Comparison of ENCODE assay signal across 19 cellular contexts in the genomic region with DNA sequence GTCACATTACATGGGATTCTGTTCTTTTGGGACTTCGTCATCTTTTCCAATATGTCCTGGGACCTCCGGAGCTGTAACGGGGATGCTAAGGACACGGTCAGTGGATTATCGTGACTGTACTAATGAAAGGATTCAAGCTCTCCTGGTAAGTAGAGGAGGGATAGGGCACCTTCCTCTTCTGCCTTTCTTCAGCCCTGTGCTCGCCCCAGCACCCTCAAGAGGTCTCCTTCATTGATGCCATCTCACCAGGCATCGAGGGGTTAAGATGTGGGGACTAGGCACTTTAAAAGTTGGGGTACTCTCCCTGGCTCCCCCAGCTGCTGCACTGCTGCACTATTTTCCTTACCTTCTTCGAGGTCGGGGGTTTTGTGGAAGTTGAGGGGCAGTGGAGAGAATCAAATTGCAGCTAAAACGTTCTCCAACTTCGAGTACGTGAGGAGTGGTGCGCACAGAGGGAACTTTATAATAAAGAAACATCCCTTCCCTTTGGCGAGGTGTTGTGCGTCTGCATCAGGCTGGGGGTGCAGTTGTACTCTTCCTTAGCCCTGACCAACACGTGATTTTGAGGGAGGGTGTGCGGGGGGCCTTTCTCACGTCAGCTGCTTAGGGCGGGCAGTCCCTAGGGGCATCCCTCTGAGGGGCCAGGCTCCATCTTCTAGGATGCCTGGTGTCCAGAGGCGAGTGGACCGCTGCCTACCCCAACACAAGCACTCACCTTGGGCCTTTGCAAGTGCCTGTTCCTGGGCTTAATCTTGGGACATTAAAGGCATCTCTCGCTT.
DNase-seq lines count a peak whose midpoint lies in the region; FAIRE-seq and TF ChIP-seq lines count a peak whose summit lies in the region.
"Had no signal": no experiment of that assay in that cellular context is flagged by ENCODE, and none has a peak within 500 bp of the region (broad histone marks: within the 10 kb centered on the region; RNA-seq: fewer than 3 reads in every experiment).

No MANE protein-coding gene starts in this region.

- H4K8ac ChIP-seq in mesenchymal stem cell (ENCODE audit: low read length): no peak overlapping the region

- peaks cover 6% of the 10 kb centered on the region for H3K27me3 Mint-ChIP-seq in astrocyte (ENCODE audit: low read depth, unreplicated experiment)
- H3K27me3 Mint-ChIP-seq in activated CD4-positive, alpha-beta T cell treated with anti-CD3 and anti-CD28 coated beads, Interleukin-2, amount 10 ng/mL, durations not matched to agents 24 days and 14 days: no peaks in the 10 kb centered on the region

- no peak overlapping the region for H3K27ac ChIP-seq in mammary epithelial cell (ENCODE audit: insufficient read depth, low read depth, low read length)
- no peak overlapping the region for H3K27ac ChIP-seq in breast epithelium
- no peak overlapping the region for H3K27ac ChIP-seq in astrocyte (ENCODE audit: low read depth, low read length)
- no peak overlapping the region for H3K27ac ChIP-seq in mesenchymal stem cell (ENCODE audit: low read length, poor library complexity, severe bottlenecking)
- H3K27ac ChIP-seq in tibial nerve: peak overlapping the region in 3 of 4 donors; percentile 23 to 64 (median 61)
- H3K27ac ChIP-seq: PC-9, tibial artery had no signal

- no peak overlapping the region for H2AK5ac ChIP-seq in mesenchymal stem cell (ENCODE audit: low read length, severe bottlenecking)

- no peak for FAIRE-seq in astrocyte (lab: Jason Lieb, UNC)
- FAIRE-seq: GM18507 had no signal

- no peak for TF ChIP-seq POLR2A in breast epithelium (IDR thresholded peaks at IDR 0.05)
- TF ChIP-seq POLR2A in tibial nerve (IDR thresholded peaks at IDR 0.05): no peak

- H3K79me1 ChIP-seq in mesenchymal stem cell (replicated peaks; ENCODE audit: low read length, poor library complexity, severe bottlenecking): no peaks in the 10 kb centered on the region

- H3K4me1 Mint-ChIP-seq in astrocyte (ENCODE audit: low read depth, unreplicated experiment): no peaks in the 10 kb centered on the region
- H3K4me1 Mint-ChIP-seq in activated CD4-positive, alpha-beta T cell treated with anti-CD3 and anti-CD28 coated beads, Interleukin-2, amount 10 ng/mL, durations not matched to agents 24 days and 14 days: peaks cover 15% of the 10 kb centered on the region
- H3K4me1 Mint-ChIP-seq: stimulated activated effector memory CD8-positive, alpha-beta T cell treated with anti-CD3 and anti-CD28 coated beads, Interleukin-12 subunit alpha, Interleukin-12 subunit beta, amount 100 ng/mL, for 72 hours had no signal

- no peak overlapping the region for H3K4ac ChIP-seq in mesenchymal stem cell (ENCODE audit: low read depth in 1 of 2, low read length in 2 of 2)

- no peak overlapping the region for H3K14ac ChIP-seq in mesenchymal stem cell (ENCODE audit: low read length in 2 of 2)

- H3K9me3 Mint-ChIP-seq in astrocyte (ENCODE audit: unreplicated experiment): no peaks in the 10 kb centered on the region
- no peaks in the 10 kb centered on the region for H3K9me3 Mint-ChIP-seq in activated CD4-positive, alpha-beta T cell treated with anti-CD3 and anti-CD28 coated beads, Interleukin-2, amount 10 ng/mL, durations not matched to agents 24 days and 14 days
- H3K9me3 Mint-ChIP-seq: activated T-cell treated with anti-CD3 and anti-CD28 coated beads, Interleukin-2, amount 50 U/mL, for 4 hours; CD8-positive, alpha-beta T cell; endodermal cell; stimulated activated effector memory CD8-positive, alpha-beta T cell treated with anti-CD3 and anti-CD28 coated beads, Interleukin-12 subunit alpha, Interleukin-12 subunit beta, amount 100 ng/mL, for 72 hours had no signal

- no peak overlapping the region for H3K23ac ChIP-seq in mesenchymal stem cell (ENCODE audit: low read length in 2 of 2)

- H3K9me3 ChIP-seq in mammary epithelial cell (replicated peaks; ENCODE audit: insufficient read depth, low read length) (no peaks in the 10 kb centered on the region), breast epithelium (no peaks in the 10 kb centered on the region), astrocyte (ENCODE audit: insufficient read depth, low read depth, low read length) (no peaks in the 10 kb centered on the region), mesenchymal stem cell (ENCODE audit: control insufficient read depth, low read length) (no peaks in the 10 kb centered on the region), tibial nerve (no peaks in the 10 kb centered on the region)
- H3K9me3 ChIP-seq: tibial artery had no signal

- H4K20me1 ChIP-seq in mammary epithelial cell (ENCODE audit: insufficient read depth, low read length) (no peaks in the 10 kb centered on the region), astrocyte (ENCODE audit: insufficient read depth, low read length) (no peaks in the 10 kb centered on the region)

- in situ Hi-C loops in mammary epithelial cell (cut with MboI; ENCODE audit: low sequenced_read_pairs in 2 of 2): no loop called here

- DNase-seq in mammary epithelial cell (no peak), breast epithelium (ENCODE audit: low spot score in 2 of 2) (no peak), astrocyte (ENCODE audit: low read depth) (no peak), mesenchymal stem cell (no peak), tibial nerve (ENCODE audit: low spot score in 2 of 2) (no peak), NCI-H446 (lab: John Stamatoyannopoulos, UW) (no peak), MV-4-11 (lab: John Stamatoyannopoulos, UW) (no peak)
- DNase-seq in activated CD4-positive, alpha-beta T cell treated with anti-CD3 and anti-CD28 coated beads, Interleukin-2, amount 10 ng/mL, durations not matched to agents 24 days and 14 days: no peak
- DNase-seq: activated CD4-positive, alpha-beta T cell treated with anti-CD3 and anti-CD28 coated beads, Interleukin-2, amount 50 U/mL, for 4 hours; activated naive CD4-positive, alpha-beta T cell treated with anti-CD3 and anti-CD28 coated beads, Interleukin-2, amount 50 U/mL, for 16 hours; activated T-cell treated with anti-CD3 and anti-CD28 coated beads, Interleukin-2, amount 50 U/mL, for 4 hours; CD8-positive, alpha-beta T cell; DND-41; endodermal cell; NCI-H1417 treated with DMSO at 0.1 percent for 48 hours; PC-9; tibial artery had no signal

- H2BK120ac ChIP-seq in mesenchymal stem cell (ENCODE audit: low read depth, low read length): no peak overlapping the region

- TF ChIP-seq EP300 in tibial nerve (IDR thresholded peaks at IDR 0.05): no peak

- H3K4me3 Mint-ChIP-seq in astrocyte (ENCODE audit: unreplicated experiment): no peak overlapping the region
- H3K4me3 Mint-ChIP-seq in activated CD4-positive, alpha-beta T cell treated with anti-CD3 and anti-CD28 coated beads, Interleukin-2, amount 10 ng/mL, durations not matched to agents 24 days and 14 days: no peak overlapping the region
- H3K4me3 Mint-ChIP-seq: activated T-cell treated with anti-CD3 and anti-CD28 coated beads, Interleukin-2, amount 50 U/mL, for 4 hours; CD8-positive, alpha-beta T cell; endodermal cell; stimulated activated effector memory CD8-positive, alpha-beta T cell treated with anti-CD3 and anti-CD28 coated beads, Interleukin-12 subunit alpha, Interleukin-12 subunit beta, amount 100 ng/mL, for 72 hours had no signal

- H3K27me3 ChIP-seq in mammary epithelial cell (ENCODE audit: insufficient read depth, low read length) (peaks cover 17% of the 10 kb centered on the region), breast epithelium (no peaks in the 10 kb centered on the region), astrocyte (ENCODE audit: insufficient read depth, low read length) (no peaks in the 10 kb centered on the region), mesenchymal stem cell (ENCODE audit: control insufficient read depth in 1 of 2, insufficient read depth in 1 of 2, low read length in 2 of 2) (peaks cover 0 to 8% of the 10 kb centered on the region in 2 experiments), tibial nerve (no peaks in the 10 kb centered on the region)

- H3K4me2 ChIP-seq in mammary epithelial cell (ENCODE audit: insufficient read depth, low read depth, low read length) (peak overlapping the region; percentile 84), astrocyte (ENCODE audit: low read length) (peak overlapping the region; percentile 82), mesenchymal stem cell (ENCODE audit: low read length, poor library complexity, severe bottlenecking) (no peak overlapping the region)
- H3K4me2 ChIP-seq: PC-9 had no signal

- dilution Hi-C loops in mammary epithelial cell (cut with HindIII; ENCODE audit: low sequenced_read_pairs): loop anchor here (10.0 kb wide), 1 partner anchor 69 kb away; no protein-coding TSS in a partner anchor

- CTCF ChIA-PET in mammary epithelial cell (lab: Charles Lee; ENCODE audit: low non-redundant PET): no interaction called here

- no peak overlapping the region for H4K91ac ChIP-seq in mesenchymal stem cell (ENCODE audit: low read length)

- H2BK5ac ChIP-seq in mesenchymal stem cell (ENCODE audit: low read depth, low read length, poor library complexity, severe bottlenecking): no peak overlapping the region

- no peak overlapping the region for H3K27ac Mint-ChIP-seq in astrocyte (ENCODE audit: unreplicated experiment)
- no peak overlapping the region for H3K27ac Mint-ChIP-seq in activated CD4-positive, alpha-beta T cell treated with anti-CD3 and anti-CD28 coated beads, Interleukin-2, amount 10 ng/mL, durations not matched to agents 24 days and 14 days
- H3K27ac Mint-ChIP-seq: CD8-positive, alpha-beta T cell; endodermal cell; stimulated activated effector memory CD8-positive, alpha-beta T cell treated with anti-CD3 and anti-CD28 coated beads, Interleukin-12 subunit alpha, Interleukin-12 subunit beta, amount 100 ng/mL, for 72 hours had no signal

- intact Hi-C loops in mammary epithelial cell (cut with micrococcal nuclease) (no loop called here), breast epithelium (cut with DNase I; ENCODE audit: low total_unique reads) (no loop called here)
- intact Hi-C loops in activated CD4-positive, alpha-beta T cell treated with anti-CD3 and anti-CD28 coated beads, Interleukin-2, amount 10 ng/mL, durations not matched to agents 24 days and 14 days (cut with micrococcal nuclease): no loop called here

- no peak overlapping the region for H2BK15ac ChIP-seq in mesenchymal stem cell (ENCODE audit: low read depth, poor library complexity, severe bottlenecking)

- H2BK12ac ChIP-seq in mesenchymal stem cell (ENCODE audit: low read length in 2 of 2): no peak overlapping the region

- H3K4me1 ChIP-seq in mammary epithelial cell (ENCODE audit: insufficient read depth, low read length) (no peaks in the 10 kb centered on the region), breast epithelium (no peaks in the 10 kb centered on the region), astrocyte (ENCODE audit: insufficient read depth, low read length) (peaks cover 8% of the 10 kb centered on the region), mesenchymal stem cell (ENCODE audit: control insufficient read depth, insufficient read depth, low read depth, low read length) (no peaks in the 10 kb centered on the region), tibial nerve (peaks cover 0 to 9% (median 0%) of the 10 kb centered on the region in 4 donors)
- H3K4me1 ChIP-seq: tibial artery had no signal

- H3K79me2 ChIP-seq in mammary epithelial cell (ENCODE audit: insufficient read depth, low read length) (no peaks in the 10 kb centered on the region), astrocyte (ENCODE audit: insufficient read depth, low read length) (no peaks in the 10 kb centered on the region)

- WGBS in mammary epithelial cell (ENCODE audit: low coverage, missing lambda C conversion rate): 61% methylated on average over 22 of the region's 22 CpGs
- WGBS in mesenchymal stem cell: 90% methylated on average over 20 of the region's 22 CpGs
- 57 to 64% methylated on average over 22 of the region's 22 CpGs for WGBS in tibial nerve, 2 donors

- H3K18ac ChIP-seq in mesenchymal stem cell (ENCODE audit: low read depth in 1 of 2, low read length in 2 of 2): no peak overlapping the region

- peaks cover 6% of the 10 kb centered on the region for H3K36me3 Mint-ChIP-seq in astrocyte (ENCODE audit: low read depth, unreplicated experiment)
- H3K36me3 Mint-ChIP-seq in activated CD4-positive, alpha-beta T cell treated with anti-CD3 and anti-CD28 coated beads, Interleukin-2, amount 10 ng/mL, durations not matched to agents 24 days and 14 days (ENCODE audit: low read depth): peaks cover 16% of the 10 kb centered on the region
- H3K36me3 Mint-ChIP-seq: CD8-positive, alpha-beta T cell had no signal

- TF ChIP-seq CTCF in mammary epithelial cell (conservative IDR thresholded peaks at IDR 0.05 in 1 of 2, IDR thresholded peaks at IDR 0.05 in 1 of 2; ENCODE audit: extremely low read depth in 1 of 2, insufficient read depth in 1 of 2, low read depth in 1 of 2, low read length in 2 of 2) (no peak), breast epithelium (IDR thresholded peaks at IDR 0.05) (no peak), astrocyte (IDR thresholded peaks at IDR 0.05; ENCODE audit: insufficient read depth, low read depth, low read length) (no peak), tibial nerve (IDR thresholded peaks at IDR 0.05) (no peak)

- H3K9ac ChIP-seq in mammary epithelial cell (ENCODE audit: insufficient read depth, low read length): no peak overlapping the region
- peak overlapping the region; percentile 20 for H3K9ac ChIP-seq in astrocyte (ENCODE audit: low read length)
- H3K9ac ChIP-seq in mesenchymal stem cell (ENCODE audit: low read length): peak overlapping the region; percentile 64

- peak overlapping the region; percentile 71 for H2AFZ ChIP-seq in mammary epithelial cell (ENCODE audit: low read depth, low read length)
- H2AFZ ChIP-seq in astrocyte (ENCODE audit: low read depth, low read length): peak overlapping the region; percentile 43
- H2AFZ ChIP-seq in mesenchymal stem cell (ENCODE audit: low read depth, low read length): no peak overlapping the region
- H2AFZ ChIP-seq: PC-9 had no signal

- no peaks in the 10 kb centered on the region for H3K36me3 ChIP-seq in mammary epithelial cell (ENCODE audit: insufficient read depth, low read length)
- no peaks in the 10 kb centered on the region for H3K36me3 ChIP-seq in breast epithelium
- no peaks in the 10 kb centered on the region for H3K36me3 ChIP-seq in astrocyte (ENCODE audit: insufficient read depth, low read length)
- H3K36me3 ChIP-seq in mesenchymal stem cell (ENCODE audit: control insufficient read depth in 1 of 2, insufficient read depth in 2 of 2, low read depth in 1 of 2, low read length in 2 of 2): no peaks in the 10 kb centered on the region
- H3K36me3 ChIP-seq in tibial nerve: no peaks in the 10 kb centered on the region
- H3K36me3 ChIP-seq: tibial artery had no signal

- no TSS peak for BruUV-seq in mammary epithelial cell (replicated peaks; lab: Mats Ljungman, UMichigan)

- no peak overlapping the region for H3K4me3 ChIP-seq in mammary epithelial cell (replicated peaks in 1 of 3; ENCODE audit: insufficient read depth in 1 of 3, low read depth in 2 of 3, low read length in 3 of 3)
- H3K4me3 ChIP-seq in breast epithelium: peak overlapping the region in 1 of 3 donors; percentile 38
- peak overlapping the region; percentile 23 for H3K4me3 ChIP-seq in astrocyte (ENCODE audit: insufficient read depth, low read depth, low read length)
- peak overlapping the region in 1 of 2 experiments; percentile 76 for H3K4me3 ChIP-seq in mesenchymal stem cell (ENCODE audit: insufficient read depth in 1 of 2, low read depth in 1 of 2, low read length in 2 of 2)
- H3K4me3 ChIP-seq in tibial nerve: peak overlapping the region in 3 of 4 donors; percentile 18 to 38 (median 31)
- H3K4me3 ChIP-seq: PC-9, tibial artery had no signal

Comparison
In these comparisons a context has a peak if more than half of its experiments do, and no peak if none do; other contexts are left out.
1. H3K27ac ChIP-seq: peak in tibial nerve (3 of 4); none in mammary epithelial cell (single experiment), breast epithelium (0 of 2), astrocyte (single experiment) and mesenchymal stem cell (single experiment).
2. H3K4me3 ChIP-seq: peak in astrocyte (single experiment) and tibial nerve (3 of 4); none in mammary epithelial cell (0 of 3).